In the genomic region with DNA sequence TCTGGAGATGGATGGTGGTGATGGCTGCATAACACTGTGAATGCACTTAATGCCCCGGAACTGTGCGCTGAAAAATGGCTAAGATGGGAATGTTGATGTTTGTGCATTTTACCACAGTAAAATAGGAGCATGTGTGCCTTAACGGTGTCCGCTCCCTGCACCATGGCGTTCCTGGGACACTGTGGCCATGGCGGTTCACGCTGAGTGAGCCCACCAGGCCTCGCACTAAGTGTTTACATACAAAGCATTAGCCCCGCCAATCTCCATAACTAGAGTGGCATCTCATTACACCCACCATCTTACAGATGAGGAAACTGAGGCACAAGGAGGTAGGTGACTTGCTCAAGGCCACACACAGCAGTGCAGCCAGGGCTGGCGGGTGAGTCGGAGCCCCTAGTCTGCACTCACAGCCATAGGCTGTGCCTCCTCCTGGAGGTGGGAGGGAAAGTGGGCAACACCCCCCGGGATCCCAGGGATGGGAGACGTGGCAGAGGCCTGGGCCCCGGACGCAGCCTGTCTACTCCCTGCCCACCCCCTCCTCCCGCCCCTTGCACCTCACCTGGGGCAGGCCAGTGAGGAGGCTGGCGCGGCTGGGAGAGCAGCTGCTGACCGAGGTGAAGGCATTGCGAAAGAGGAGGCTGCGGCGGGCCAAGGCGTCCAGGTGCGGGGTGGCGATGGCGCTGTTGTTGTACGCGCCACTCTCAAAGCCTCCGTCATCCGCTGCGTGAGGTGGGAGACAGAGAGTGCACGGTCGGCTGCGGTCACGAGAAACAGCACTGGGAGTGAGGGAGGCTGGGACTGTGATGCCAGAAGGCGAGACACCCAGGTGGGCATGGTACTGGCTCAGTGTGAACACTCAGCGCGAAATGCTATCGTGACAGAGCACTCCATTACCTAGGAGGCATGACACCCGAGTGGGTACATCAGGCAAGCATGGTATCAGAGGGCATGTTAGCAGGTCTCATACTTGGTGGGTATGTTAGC, we compare ENCODE assay signal across 18 cellular contexts. TPM values are rescaled to one million over a fixed set of nuclear protein-coding genes. Genes with fewer than 3 reads are reported as not detected.
DNase-seq lines count a peak whose midpoint lies in the region; ATAC-seq and TF ChIP-seq lines count a peak whose summit lies in the region.
"Had no signal": no experiment of that assay in that cellular context is flagged by ENCODE, and none has a peak within 500 bp of the region (broad histone marks: within the 10 kb centered on the region; RNA-seq: fewer than 3 reads in every experiment).

No MANE protein-coding gene starts in this region.

- H3K27me3 ChIP-seq in IMR-90 (ENCODE audit: control insufficient read depth, insufficient read depth, low read length) (no peaks in the 10 kb centered on the region), osteoblast (ENCODE audit: insufficient read depth, low read length) (no peaks in the 10 kb centered on the region), testis (no peaks in the 10 kb centered on the region)
- H3K27me3 ChIP-seq: BE2C had no signal

- POLR2A ChIA-PET in IMR-90 (lab: Charles Lee; ENCODE audit: unreplicated experiment), result no interaction called here

- H3K56ac ChIP-seq in IMR-90 (ENCODE audit: extremely low read depth, insufficient read depth, low read length), result no peak overlapping the region

- TF ChIP-seq POLR2A in IMR-90 (IDR thresholded peaks at IDR 0.05; ENCODE audit: low read depth, low read length) (no peak), testis (IDR thresholded peaks at IDR 0.05) (no peak)

- no peak for DNase-seq in activated naive CD4-positive, alpha-beta T cell treated with anti-CD3 and anti-CD28 coated beads for 36 hours
- DNase-seq in IMR-90, result no peak
- peak; percentile 75 for DNase-seq in osteoblast (ENCODE audit: insufficient read length, low spot score, missing footprints)
- DNase-seq in testis, result no peak
- DNase-seq in SK-N-DZ (ENCODE audit: low spot score), result no peak
- DNase-seq in Calu3, result no peak
- DNase-seq: 8988T, BE2C, DND-41, GOT3, NCI-H1048, NCI-H1436 treated with DMSO at 0.1 percent for 48 hours, NCI-H2081, SHP77 had no signal

- no peaks in the 10 kb centered on the region for H3K27me3 Mint-ChIP-seq in activated naive CD4-positive, alpha-beta T cell treated with anti-CD3 and anti-CD28 coated beads, Interleukin-2, amount 50 U/mL, for 24 hours
- no peaks in the 10 kb centered on the region for H3K27me3 Mint-ChIP-seq in activated naive CD4-positive, alpha-beta T cell treated with anti-CD3 and anti-CD28 coated beads for 36 hours (ENCODE audit: low read depth)
- H3K27me3 Mint-ChIP-seq in dendritic cell treated with granulocyte-macrophage colony-stimulating factor and Interleukin-4, amounts not matched to agents 40 ng/mL and 50 ng/mL, for 4 days, result peaks cover 16% of the 10 kb centered on the region
- no peaks in the 10 kb centered on the region for H3K27me3 Mint-ChIP-seq in Calu3 (ENCODE audit: unreplicated experiment)

- H4K8ac ChIP-seq in IMR-90 (ENCODE audit: low read depth in 2 of 2, low read length in 2 of 2), result no peak overlapping the region

- H2AK5ac ChIP-seq in IMR-90 (ENCODE audit: low read depth, low read length), result no peak overlapping the region

- dilution Hi-C loops in IMR-90 (cut with HindIII; ENCODE audit: low sequenced_read_pairs, unreplicated experiment), result no loop called here

- intact Hi-C loops in activated naive CD4-positive, alpha-beta T cell treated with anti-CD3 and anti-CD28 coated beads for 36 hours (cut with micrococcal nuclease), result no loop called here
- intact Hi-C loops in IMR-90 (cut with micrococcal nuclease), result no loop called here
- intact Hi-C loops in dendritic cell treated with granulocyte-macrophage colony-stimulating factor and Interleukin-4, amounts not matched to agents 40 ng/mL and 50 ng/mL, for 4 days (cut with micrococcal nuclease), result loop anchor here (5.0 kb wide), 2 partner anchors 36 to 69 kb away; a partner anchor contains a TSS
- intact Hi-C loops in testis (cut with DNase I; ENCODE audit: low total_unique reads), result no loop called here
- intact Hi-C loops in Calu3 (cut with micrococcal nuclease; ENCODE audit: unreplicated experiment), result loop anchor here (5.0 kb wide), 1 partner anchor 36 kb away; no protein-coding TSS in a partner anchor

- H3K36me3 ChIP-seq in IMR-90 (ENCODE audit: control insufficient read depth, insufficient read depth, low read length), result peaks cover 53% of the 10 kb centered on the region
- peaks cover 17% of the 10 kb centered on the region for H3K36me3 ChIP-seq in osteoblast (ENCODE audit: insufficient read depth, low read length)
- no peaks in the 10 kb centered on the region for H3K36me3 ChIP-seq in testis (ENCODE audit: low read depth, missing control alignments)

- H2BK120ac ChIP-seq in IMR-90 (ENCODE audit: low read depth, low read length), result no peak overlapping the region

- ATAC-seq in IMR-90 (ENCODE audit: low read depth), result no peak
- ATAC-seq: Panc1 had no signal

- peaks cover 2% of the 10 kb centered on the region for H3K36me3 Mint-ChIP-seq in activated naive CD4-positive, alpha-beta T cell treated with anti-CD3 and anti-CD28 coated beads, Interleukin-2, amount 50 U/mL, for 24 hours
- H3K36me3 Mint-ChIP-seq in activated naive CD4-positive, alpha-beta T cell treated with anti-CD3 and anti-CD28 coated beads for 36 hours (ENCODE audit: low read depth), result peaks cover 8% of the 10 kb centered on the region
- peaks cover 94% of the 10 kb centered on the region for H3K36me3 Mint-ChIP-seq in dendritic cell treated with granulocyte-macrophage colony-stimulating factor and Interleukin-4, amounts not matched to agents 40 ng/mL and 50 ng/mL, for 4 days (ENCODE audit: low read depth)
- H3K36me3 Mint-ChIP-seq in Calu3 (ENCODE audit: insufficient read depth, unreplicated experiment), result peaks cover 17% of the 10 kb centered on the region

- peaks cover 28% of the 10 kb centered on the region for H3K4me1 Mint-ChIP-seq in activated naive CD4-positive, alpha-beta T cell treated with anti-CD3 and anti-CD28 coated beads, Interleukin-2, amount 50 U/mL, for 24 hours
- H3K4me1 Mint-ChIP-seq in activated naive CD4-positive, alpha-beta T cell treated with anti-CD3 and anti-CD28 coated beads for 36 hours (ENCODE audit: low read depth), result peaks cover 15% of the 10 kb centered on the region
- H3K4me1 Mint-ChIP-seq in dendritic cell treated with granulocyte-macrophage colony-stimulating factor and Interleukin-4, amounts not matched to agents 40 ng/mL and 50 ng/mL, for 4 days (ENCODE audit: low read depth), result peaks cover 80% of the 10 kb centered on the region
- H3K4me1 Mint-ChIP-seq in Calu3 (ENCODE audit: low read depth, unreplicated experiment), result peaks cover 13% of the 10 kb centered on the region

- H4K91ac ChIP-seq in IMR-90 (ENCODE audit: insufficient read depth, low read depth, low read length), result no peak overlapping the region

- peaks cover 30% of the 10 kb centered on the region for H3K79me2 ChIP-seq in osteoblast (ENCODE audit: insufficient read depth, low read length)

- H3K23ac ChIP-seq in IMR-90 (ENCODE audit: low read depth, low read length), result no peak overlapping the region

- in situ Hi-C loops in IMR-90 (cut with MboI; ENCODE audit: low sequenced_read_pairs), result no loop called here

- no peak overlapping the region for H3K14ac ChIP-seq in IMR-90 (replicated peaks; ENCODE audit: low read depth, low read length)

- H3K4me2 ChIP-seq in IMR-90 (ENCODE audit: low read depth, low read length) (no peak overlapping the region), osteoblast (ENCODE audit: insufficient read depth, low read length) (no peak overlapping the region)

- BruUV-seq in IMR-90 (replicated peaks; lab: Mats Ljungman, UMichigan) (no TSS peak), Calu3 (replicated peaks; lab: Mats Ljungman, UMichigan) (no TSS peak)

- H3K9me3 ChIP-seq in IMR-90 (ENCODE audit: control insufficient read depth, insufficient read depth, low read length), result no peaks in the 10 kb centered on the region
- no peaks in the 10 kb centered on the region for H3K9me3 ChIP-seq in osteoblast (ENCODE audit: low read depth, low read length)
- no peaks in the 10 kb centered on the region for H3K9me3 ChIP-seq in testis
- H3K9me3 ChIP-seq: BE2C had no signal

- H3K27ac Mint-ChIP-seq in activated naive CD4-positive, alpha-beta T cell treated with anti-CD3 and anti-CD28 coated beads, Interleukin-2, amount 50 U/mL, for 24 hours, result peak overlapping the region; percentile 30
- no peak overlapping the region for H3K27ac Mint-ChIP-seq in activated naive CD4-positive, alpha-beta T cell treated with anti-CD3 and anti-CD28 coated beads for 36 hours
- H3K27ac Mint-ChIP-seq in dendritic cell treated with granulocyte-macrophage colony-stimulating factor and Interleukin-4, amounts not matched to agents 40 ng/mL and 50 ng/mL, for 4 days, result peak overlapping the region; percentile 14
- no peak overlapping the region for H3K27ac Mint-ChIP-seq in Calu3 (ENCODE audit: unreplicated experiment)

- no peak overlapping the region for H2BK20ac ChIP-seq in IMR-90 (ENCODE audit: low read depth, low read length)

- no peak overlapping the region for H3K4ac ChIP-seq in IMR-90 (ENCODE audit: low read depth, low read length)

- no peaks in the 10 kb centered on the region for H3K9me3 Mint-ChIP-seq in activated naive CD4-positive, alpha-beta T cell treated with anti-CD3 and anti-CD28 coated beads, Interleukin-2, amount 50 U/mL, for 24 hours
- no peaks in the 10 kb centered on the region for H3K9me3 Mint-ChIP-seq in activated naive CD4-positive, alpha-beta T cell treated with anti-CD3 and anti-CD28 coated beads for 36 hours
- H3K9me3 Mint-ChIP-seq in dendritic cell treated with granulocyte-macrophage colony-stimulating factor and Interleukin-4, amounts not matched to agents 40 ng/mL and 50 ng/mL, for 4 days, result no peaks in the 10 kb centered on the region
- no peaks in the 10 kb centered on the region for H3K9me3 Mint-ChIP-seq in Calu3 (ENCODE audit: low read depth, unreplicated experiment)

- peaks cover 22 to 47% of the 10 kb centered on the region in 2 experiments for H3K79me1 ChIP-seq in IMR-90 (ENCODE audit: low read depth in 1 of 2, low read length in 2 of 2)

- TF ChIP-seq RAD21 in IMR-90 (IDR thresholded peaks at IDR 0.05; ENCODE audit: low read length), result no peak

- peak overlapping the region; percentile 50 for H2AK9ac ChIP-seq in IMR-90 (replicated peaks; ENCODE audit: low read depth, low read length, poor library complexity)

- H3K4me3 Mint-ChIP-seq in activated naive CD4-positive, alpha-beta T cell treated with anti-CD3 and anti-CD28 coated beads, Interleukin-2, amount 50 U/mL, for 24 hours, result no peak overlapping the region
- H3K4me3 Mint-ChIP-seq in activated naive CD4-positive, alpha-beta T cell treated with anti-CD3 and anti-CD28 coated beads for 36 hours, result no peak overlapping the region
- H3K4me3 Mint-ChIP-seq in dendritic cell treated with granulocyte-macrophage colony-stimulating factor and Interleukin-4, amounts not matched to agents 40 ng/mL and 50 ng/mL, for 4 days, result no peak overlapping the region
- H3K4me3 Mint-ChIP-seq in Calu3 (ENCODE audit: low read depth, unreplicated experiment), result no peak overlapping the region

- no peak overlapping the region for H3K9ac ChIP-seq in IMR-90 (ENCODE audit: low read depth, low read length)

- no peak overlapping the region for H2BK15ac ChIP-seq in IMR-90 (ENCODE audit: low read depth, low read length)

- 91% methylated on average over 14 of the region's 40 CpGs; no CpG with 5 or more reads in 1 of the 2 experiments for WGBS in IMR-90 (ENCODE audit: extremely low coverage in 2 of 2, insufficient read length in 1 of 2), 2 experiments
- 91 to 96% methylated on average over 27 to 40 of the region's 40 CpGs for whole genome bisulfite sequencing in testis, 2 donors

- H3K9me1 ChIP-seq in IMR-90 (ENCODE audit: insufficient read depth, low read length), result peaks cover 24% of the 10 kb centered on the region

- H3K4me1 ChIP-seq in IMR-90 (ENCODE audit: control insufficient read depth, insufficient read depth, low read length) (peaks cover 6% of the 10 kb centered on the region; the same call in 1 of the 2 replicates), osteoblast (ENCODE audit: insufficient read depth, low read length) (peaks cover 11% of the 10 kb centered on the region), testis (peaks cover 12% of the 10 kb centered on the region)

- H4K5ac ChIP-seq in IMR-90 (ENCODE audit: low read depth, low read length), result no peak overlapping the region

- no peak overlapping the region for H2BK5ac ChIP-seq in IMR-90 (ENCODE audit: low read depth, low read length, poor library complexity, severe bottlenecking)

- TF ChIP-seq CTCF in IMR-90 (conservative IDR thresholded peaks at IDR 0.05; ENCODE audit: low read depth, low read length) (no peak), osteoblast (IDR thresholded peaks at IDR 0.05; ENCODE audit: extremely low read depth, low read depth, low read length) (no peak), testis (IDR thresholded peaks at IDR 0.05) (no peak), Calu3 (IDR thresholded peaks at IDR 0.05; ENCODE audit: unreplicated experiment) (no peak)

- peaks cover 33% of the 10 kb centered on the region for H4K20me1 ChIP-seq in IMR-90 (ENCODE audit: insufficient read depth, low read length)
- peaks cover 26% of the 10 kb centered on the region for H4K20me1 ChIP-seq in osteoblast (ENCODE audit: insufficient read depth, low read length)

- H3K27ac ChIP-seq in IMR-90 (ENCODE audit: insufficient read depth, low read length) (no peak overlapping the region), osteoblast (ENCODE audit: low read depth, low read length) (no peak overlapping the region), testis (no peak overlapping the region)

- H2AFZ ChIP-seq in IMR-90 (replicated peaks; ENCODE audit: low read length, poor library complexity) (peak overlapping the region; percentile 49), osteoblast (ENCODE audit: low read length) (no peak overlapping the region)

- CTCF ChIA-PET in activated naive CD4-positive, alpha-beta T cell treated with anti-CD3 and anti-CD28 coated beads for 36 hours (lab: Charles Lee), result interaction anchor here (0.6 kb wide), 2 partner anchors 145 to 212 kb away, joined by 4 to 7 read pairs; no protein-coding TSS in a partner anchor
- CTCF ChIA-PET in IMR-90 (lab: Yijun Ruan, JAX) (interaction anchor here (0.6 kb wide), 1 partner anchor 358 kb away, joined by 3 read pairs; no protein-coding TSS in a partner anchor), Calu3 (lab: Charles Lee) (no interaction called here)

- H3K18ac ChIP-seq in IMR-90 (ENCODE audit: low read depth, low read length), result no peak overlapping the region

- H3K4me3 ChIP-seq in IMR-90 (ENCODE audit: insufficient read depth, low read depth, low read length) (no peak overlapping the region), osteoblast (ENCODE audit: insufficient read depth, low read length) (no peak overlapping the region), testis (no peak overlapping the region)

RNA-seq across cellular contexts. Expression of a gene that starts 3.4 kb away (rescaled TPM):
- 10 to 100 TPM; 30.3 to 32.1 TPM for total RNA-seq in activated naive CD4-positive, alpha-beta T cell treated with anti-CD3 and anti-CD28 coated beads for 36 hours
- total RNA-seq in IMR-90 (2012; rRNA removed), result 3.0 and 3.9 TPM in 2 replicates
- 41.5 TPM in 2 replicates for polyA plus RNA-seq in IMR-90 (2012; rRNA removed)
- polyA plus RNA-seq in IMR-90 (2012; cell fraction: cytosol; rRNA removed), result 45.7 and 54.0 TPM in 2 replicates
- 159 and 195 TPM in 2 replicates for polyA plus RNA-seq in IMR-90 (2012; cell fraction: nucleus; rRNA removed; ENCODE audit: low replicate concordance)
- total RNA-seq in osteoblast, result 15.9 and 19.4 TPM in 2 replicates
- total RNA-seq in testis, result 10 to 100 TPM; 29.7 to 50.3 TPM
- polyA plus RNA-seq in testis (ENCODE audit: insufficient read depth, low read depth, low replicate concordance), result 19.8 TPM
- 9.5 and 10.8 TPM in 2 replicates for polyA plus RNA-seq in SK-N-DZ (2014; cell fraction: cytosol; rRNA removed)
- polyA plus RNA-seq in SK-N-DZ (2014; cell fraction: nucleus; rRNA removed), result 24.9 and 43.0 TPM in 2 replicates
- total RNA-seq in Calu3 (2022), result 32.2 and 50.3 TPM in 2 replicates

RNA-seq across cellular contexts. Expression of a gene that starts 3.5 kb away (rescaled TPM):
- 1 to 10 TPM; 4.0 to 5.4 TPM for total RNA-seq in activated naive CD4-positive, alpha-beta T cell treated with anti-CD3 and anti-CD28 coated beads for 36 hours
- total RNA-seq in IMR-90 (2012; rRNA removed) (2.2 and 3.2 TPM in 2 replicates), osteoblast (12.7 and 17.4 TPM in 2 replicates), testis (10 to 100 TPM; 16.9 to 19.0 TPM), Calu3 (2022) (7.2 and 10.4 TPM in 2 replicates)
- polyA plus RNA-seq in IMR-90 (2012; rRNA removed) (15.6 and 17.2 TPM in 2 replicates), testis (ENCODE audit: insufficient read depth, low read depth, low replicate concordance) (8.4 TPM)
- 7.8 and 15.2 TPM in 2 replicates for polyA plus RNA-seq in IMR-90 (2012; cell fraction: cytosol; rRNA removed)
- 43.1 and 103 TPM in 2 replicates for polyA plus RNA-seq in IMR-90 (2012; cell fraction: nucleus; rRNA removed; ENCODE audit: low replicate concordance)
- polyA plus RNA-seq in SK-N-DZ (2014; cell fraction: cytosol; rRNA removed), result 25.6 and 28.7 TPM in 2 replicates
- 61.3 and 62.3 TPM in 2 replicates for polyA plus RNA-seq in SK-N-DZ (2014; cell fraction: nucleus; rRNA removed)

RNA-seq across cellular contexts. Expression of a gene that starts 43.9 kb away (rescaled TPM):
- 100 to 1,000 TPM; 234 to 250 TPM for total RNA-seq in activated naive CD4-positive, alpha-beta T cell treated with anti-CD3 and anti-CD28 coated beads for 36 hours
- total RNA-seq in IMR-90 (2012; rRNA removed), result 36.0 and 37.5 TPM in 2 replicates
- polyA plus RNA-seq in IMR-90 (2012; rRNA removed), result 20.8 and 23.4 TPM in 2 replicates
- 11.3 and 20.0 TPM in 2 replicates for polyA plus RNA-seq in IMR-90 (2012; cell fraction: cytosol; rRNA removed)
- 95.6 and 134 TPM in 2 replicates for polyA plus RNA-seq in IMR-90 (2012; cell fraction: nucleus; rRNA removed; ENCODE audit: low replicate concordance)
- total RNA-seq in osteoblast, result 134 and 143 TPM in 2 replicates
- 10 to 100 TPM; 66.9 to 68.9 TPM for total RNA-seq in testis
- 25.3 TPM for polyA plus RNA-seq in testis (ENCODE audit: insufficient read depth, low read depth, low replicate concordance)
- 12.7 and 12.9 TPM in 2 replicates for polyA plus RNA-seq in SK-N-DZ (2014; cell fraction: cytosol; rRNA removed)
- polyA plus RNA-seq in SK-N-DZ (2014; cell fraction: nucleus; rRNA removed), result 35.2 and 53.9 TPM in 2 replicates
- 221 and 369 TPM in 2 replicates for total RNA-seq in Calu3 (2022)

RNA-seq across cellular contexts. Expression of a gene that starts 46.9 kb away (rescaled TPM):
- not detected for total RNA-seq in activated naive CD4-positive, alpha-beta T cell treated with anti-CD3 and anti-CD28 coated beads for 36 hours
- total RNA-seq in IMR-90 (2012; rRNA removed), result not detected in 2 replicates
- not detected in 2 replicates for polyA plus RNA-seq in IMR-90 (2012; rRNA removed)
- polyA plus RNA-seq in IMR-90 (2012; cell fraction: cytosol; rRNA removed), result not detected in 2 replicates
- 0.02 and 0.09 TPM in 2 replicates for polyA plus RNA-seq in IMR-90 (2012; cell fraction: nucleus; rRNA removed; ENCODE audit: low replicate concordance)
- not detected in 2 replicates for total RNA-seq in osteoblast
- 1 to 10 TPM; 3.5 to 6.1 TPM for total RNA-seq in testis
- 2.1 TPM for polyA plus RNA-seq in testis (ENCODE audit: insufficient read depth, low read depth, low replicate concordance)
- polyA plus RNA-seq in SK-N-DZ (2014; cell fraction: cytosol; rRNA removed), result 0.47 and 0.79 TPM in 2 replicates
- 2.1 and 3.9 TPM in 2 replicates for polyA plus RNA-seq in SK-N-DZ (2014; cell fraction: nucleus; rRNA removed)
- 5.9 and 7.4 TPM in 2 replicates for total RNA-seq in Calu3 (2022)
- total RNA-seq: MCF 10A had no signal

Comparison
In these comparisons a context has a peak if more than half of its experiments do, and no peak if none do; other contexts are left out.
1. H3K27ac Mint-ChIP-seq: peak in activated naive CD4-positive, alpha-beta T cell treated with anti-CD3 and anti-CD28 coated beads, Interleukin-2, amount 50 U/mL, for 24 hours (single experiment) and dendritic cell treated with granulocyte-macrophage colony-stimulating factor and Interleukin-4, amounts not matched to agents 40 ng/mL and 50 ng/mL, for 4 days (single experiment); none in activated naive CD4-positive, alpha-beta T cell treated with anti-CD3 and anti-CD28 coated beads for 36 hours (single experiment) and Calu3 (single experiment).
2. intact Hi-C loops: an anchor here in dendritic cell treated with granulocyte-macrophage colony-stimulating factor and Interleukin-4, amounts not matched to agents 40 ng/mL and 50 ng/mL, for 4 days (5.0 kb wide) and Calu3 (5.0 kb wide); none called in activated naive CD4-positive, alpha-beta T cell treated with anti-CD3 and anti-CD28 coated beads for 36 hours, IMR-90 and testis.